ENCODE assay signal across 8 cellular contexts in genomic region chr10:11164806-11165590, GRCh38.
DNase-seq lines count a peak whose midpoint lies in the region; ATAC-seq and TF ChIP-seq lines count a peak whose summit lies in the region.

No MANE protein-coding gene starts in this region.

- intact Hi-C loops in heart left ventricle (cut with DNase I), result loop anchor here in 7 of 10 donors (5.0 to 10.0 kb wide), 8 partner anchors 50 to 350 kb away; no protein-coding TSS in a partner anchor
- intact Hi-C loops in posterior vena cava (cut with DNase I), result no loop called here

- ATAC-seq in HG02943 (IDR thresholded peaks at IDR 0.05; ENCODE audit: low read depth, unreplicated experiment) (peak; percentile 8), heart left ventricle (peak; percentile 60 to 74 (median 71))

- peaks cover 0 to 7% (median 0%) of the 10 kb centered on the region in 12 donors for H3K9me3 ChIP-seq in heart left ventricle

- peak in 1 of 2 donors; percentile 22 for TF ChIP-seq POLR2A in heart left ventricle (IDR thresholded peaks at IDR 0.05)

- peaks cover 12% of the 10 kb centered on the region for H3K36me3 Mint-ChIP-seq in activated naive CD8-positive, alpha-beta T cell treated with anti-CD3 and anti-CD28 coated beads for 36 hours

- H3K4me1 Mint-ChIP-seq in activated naive CD8-positive, alpha-beta T cell treated with anti-CD3 and anti-CD28 coated beads for 36 hours, result peaks cover 45% of the 10 kb centered on the region

- TF ChIP-seq CTCF in GM06990 (IDR thresholded peaks at IDR 0.05; ENCODE audit: insufficient read depth, low read length, poor library complexity, severe bottlenecking) (no peak), heart left ventricle (IDR thresholded peaks at IDR 0.05) (no peak)

- no peaks in the 10 kb centered on the region for H3K27me3 ChIP-seq in GM06990 (replicated peaks; ENCODE audit: control insufficient read depth, insufficient read depth, low read length)
- H3K27me3 ChIP-seq in heart left ventricle, result no peaks in the 10 kb centered on the region

- no peak overlapping the region for H3K4me3 Mint-ChIP-seq in activated naive CD8-positive, alpha-beta T cell treated with anti-CD3 and anti-CD28 coated beads for 36 hours

- H3K4me1 ChIP-seq in heart left ventricle, result peaks cover 0 to 70% (median 37%) of the 10 kb centered on the region in 12 donors

- peaks cover 5% of the 10 kb centered on the region for H3K9me3 Mint-ChIP-seq in activated naive CD8-positive, alpha-beta T cell treated with anti-CD3 and anti-CD28 coated beads for 36 hours

- peak overlapping the region; percentile 99 for H3K27ac Mint-ChIP-seq in activated naive CD8-positive, alpha-beta T cell treated with anti-CD3 and anti-CD28 coated beads for 36 hours

- H3K36me3 ChIP-seq in GM06990 (ENCODE audit: control insufficient read depth, insufficient read depth, low read length) (no peaks in the 10 kb centered on the region), heart left ventricle (peaks cover 0 to 6% (median 0%) of the 10 kb centered on the region in 9 donors)

- H3K4me3 ChIP-seq in GM06990 (replicated peaks; ENCODE audit: low read depth, low read length), result peak overlapping the region; percentile 82
- peak overlapping the region; percentile 22 to 87 (median 70) for H3K4me3 ChIP-seq in heart left ventricle

- DNase-seq in GM06990 (ENCODE audit: extremely low read depth, insufficient read length) (peak; percentile 80), SIG-M5 treated with dmso at 0.1 percent for 504 hours (lab: John Stamatoyannopoulos, UW; ENCODE audit: unreplicated experiment) (peak; percentile 84), heart left ventricle (peak; percentile 61 to 82 (median 72)), posterior vena cava (ENCODE audit: low spot score) (peak; percentile 90), NCI-H2107 (lab: John Stamatoyannopoulos, UW) (no peak), HPDE6-E6E7 (ENCODE audit: extremely low spot score) (no peak)
- peak; percentile 79 for DNase-seq in activated naive CD8-positive, alpha-beta T cell treated with anti-CD3 and anti-CD28 coated beads for 36 hours

- no peaks in the 10 kb centered on the region for H3K27me3 Mint-ChIP-seq in activated naive CD8-positive, alpha-beta T cell treated with anti-CD3 and anti-CD28 coated beads for 36 hours

- 0 to 1% (median 1%) methylated on average over 38 of the region's 38 CpGs for WGBS in heart left ventricle, 4 donors

- peak overlapping the region; percentile 64 to 98 (median 86) for H3K27ac ChIP-seq in heart left ventricle

Comparison
In these comparisons a context has a peak if more than half of its experiments do, and no peak if none do; other contexts are left out.
1. DNase-seq: peak in GM06990 (single experiment), SIG-M5 treated with dmso at 0.1 percent for 504 hours (single experiment), activated naive CD8-positive, alpha-beta T cell treated with anti-CD3 and anti-CD28 coated beads for 36 hours (single experiment), heart left ventricle (5 of 5) and posterior vena cava (single experiment); none in NCI-H2107 (single experiment) and HPDE6-E6E7 (single experiment).
2. intact Hi-C loops: an anchor here in heart left ventricle (5.0 to 10.0 kb wide); none called in posterior vena cava.